8 cellular contexts compared by ENCODE assay signal in genomic region chr5:146877178-146877681, GRCh38. TPM values are rescaled to one million over a fixed set of nuclear protein-coding genes. Genes with fewer than 3 reads are reported as not detected.
DNase-seq lines count a peak whose midpoint lies in the region; ATAC-seq, FAIRE-seq and TF ChIP-seq lines count a peak whose summit lies in the region.

No MANE protein-coding gene starts in this region.

- no peak overlapping the region for H3K27ac Mint-ChIP-seq in dendritic cell treated with granulocyte-macrophage colony-stimulating factor and Interleukin-4, amounts not matched to agents 40 ng/mL and 50 ng/mL, for 4 days
- no peak overlapping the region for H3K27ac Mint-ChIP-seq in neural crest cell (ENCODE audit: unreplicated experiment)

- H3K4me1 Mint-ChIP-seq in dendritic cell treated with granulocyte-macrophage colony-stimulating factor and Interleukin-4, amounts not matched to agents 40 ng/mL and 50 ng/mL, for 4 days (ENCODE audit: low read depth): peaks cover 35% of the 10 kb centered on the region
- H3K4me1 Mint-ChIP-seq in neural crest cell: peaks cover 4% of the 10 kb centered on the region

- no peaks in the 10 kb centered on the region for H3K36me3 Mint-ChIP-seq in dendritic cell treated with granulocyte-macrophage colony-stimulating factor and Interleukin-4, amounts not matched to agents 40 ng/mL and 50 ng/mL, for 4 days (ENCODE audit: low read depth)
- no peaks in the 10 kb centered on the region for H3K36me3 Mint-ChIP-seq in neural crest cell (ENCODE audit: low read depth)

- intact Hi-C loops in dendritic cell treated with granulocyte-macrophage colony-stimulating factor and Interleukin-4, amounts not matched to agents 40 ng/mL and 50 ng/mL, for 4 days (cut with micrococcal nuclease): no loop called here

- DNase-seq in D341Med (ENCODE audit: low spot score) (peak; percentile 24), NCI-H1417 treated with DMSO at 0.1 percent for 48 hours (lab: John Stamatoyannopoulos, UW) (peak; percentile 2), neural crest cell (ENCODE audit: low read depth, low spot score) (no peak), GM19238 (ENCODE audit: insufficient read length, low spot score) (no peak), RCC 7860 (ENCODE audit: low spot score) (no peak)
- DNase-seq in stimulated activated CD4-positive, alpha-beta T cell treated with anti-CD3 and anti-CD28 coated beads, Interleukin-4, amount 100 ng/mL, for 1 hour: no peak

- no peak for ATAC-seq in GM18858 (IDR thresholded peaks at IDR 0.05; ENCODE audit: unreplicated experiment)

- TF ChIP-seq CTCF in neural crest cell (conservative IDR thresholded peaks at IDR 0.05): no peak

- FAIRE-seq in RCC 7860 (lab: Jason Lieb, UNC): no peak

- H3K4me3 Mint-ChIP-seq in dendritic cell treated with granulocyte-macrophage colony-stimulating factor and Interleukin-4, amounts not matched to agents 40 ng/mL and 50 ng/mL, for 4 days: peak overlapping the region; percentile 69
- H3K4me3 Mint-ChIP-seq in neural crest cell: peak overlapping the region; percentile 92

- peaks cover 55% of the 10 kb centered on the region for H3K27me3 Mint-ChIP-seq in dendritic cell treated with granulocyte-macrophage colony-stimulating factor and Interleukin-4, amounts not matched to agents 40 ng/mL and 50 ng/mL, for 4 days
- peaks cover 50% of the 10 kb centered on the region for H3K27me3 Mint-ChIP-seq in neural crest cell (ENCODE audit: low read depth)

- H3K9me3 Mint-ChIP-seq in dendritic cell treated with granulocyte-macrophage colony-stimulating factor and Interleukin-4, amounts not matched to agents 40 ng/mL and 50 ng/mL, for 4 days: no peaks in the 10 kb centered on the region
- H3K9me3 Mint-ChIP-seq in neural crest cell: no peaks in the 10 kb centered on the region

RNA-seq across cellular contexts. Expression of gene PPP2R2B, which starts 1.3 kb away (rescaled TPM):
- total RNA-seq in neural crest cell: 4.1 and 4.9 TPM in 2 replicates

Comparison
In these comparisons a context has a peak if more than half of its experiments do, and no peak if none do; other contexts are left out.
1. DNase-seq: peak in D341Med (single experiment) and NCI-H1417 treated with DMSO at 0.1 percent for 48 hours (single experiment); none in neural crest cell (single experiment), GM19238 (single experiment), stimulated activated CD4-positive, alpha-beta T cell treated with anti-CD3 and anti-CD28 coated beads, Interleukin-4, amount 100 ng/mL, for 1 hour (single experiment) and RCC 7860 (single experiment).